Comparison of ENCODE assay signal across 1 cellular context in the genomic region with DNA sequence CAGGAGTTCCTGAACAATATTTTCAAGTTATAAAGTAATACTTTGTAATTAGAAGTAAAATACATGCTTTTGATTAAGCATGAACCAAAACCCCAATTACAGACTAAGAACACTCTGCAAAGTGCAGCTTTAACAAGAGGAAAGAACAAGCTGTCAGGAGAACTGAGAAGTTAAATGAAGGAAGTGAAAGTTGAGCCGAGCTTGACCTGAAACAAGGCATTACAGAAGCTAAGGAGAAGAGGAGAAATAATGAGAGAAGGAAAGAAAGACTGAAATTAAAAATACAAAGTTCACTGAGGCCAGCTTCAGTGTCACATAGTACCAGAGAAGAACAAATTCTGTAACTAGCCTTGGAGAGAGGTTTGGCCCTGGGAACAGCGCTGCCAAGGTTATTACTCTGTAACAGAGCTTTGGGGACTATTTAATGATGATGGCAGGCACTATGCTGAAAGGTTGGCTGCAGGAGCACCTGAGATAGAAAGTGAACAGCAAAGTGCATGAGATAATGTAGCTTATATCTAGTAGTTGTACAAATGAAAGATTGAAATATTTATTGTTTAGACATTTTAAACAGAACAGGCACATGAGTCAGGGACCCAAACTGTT.
TF ChIP-seq lines count a peak whose summit lies in the region.

No MANE protein-coding gene starts in this region.

TF ChIP-seq in SK-N-SH, 30 proteins besides CTCF, POLR2A, EP300 and RAD21 (continued from another document):
- TF ChIP-seq MEF2A (IDR thresholded peaks at IDR 0.05; ENCODE audit: borderline replicate concordance, low read depth): no peak
- no peak for TF ChIP-seq RXRA (IDR thresholded peaks at IDR 0.05; ENCODE audit: borderline replicate concordance, low read depth)
